Comparison of ENCODE assay signal across 1 cellular context in genomic region chr11:46363455-46363920, GRCh38.
A peak's percentile ranks its signal among the peaks of the same experiment; 100 is the strongest.
TF ChIP-seq lines count a peak whose summit lies in the region.

No MANE protein-coding gene starts in this region.

TF ChIP-seq in HEK293, 187 proteins besides CTCF, POLR2A, EP300 and RAD21 (continued from another document):
- no peak for TF ChIP-seq PRDM10 (tag by site-specific recombination; IDR thresholded peaks at IDR 0.05)
- no peak for TF ChIP-seq ZFP41 (tag by site-specific recombination; IDR thresholded peaks at IDR 0.05; ENCODE audit: borderline replicate concordance)
- no peak for TF ChIP-seq TRIM28 (IDR thresholded peaks at IDR 0.05; ENCODE audit: borderline replicate concordance, low read length)
- TF ChIP-seq ZFHX2 (tag by site-specific recombination; conservative IDR thresholded peaks at IDR 0.05), result 0 out of 2 replicates have a peak, but pooled peaks have one; percentile 9
- no peak for TF ChIP-seq ZBTB6 (tag by site-specific recombination; IDR thresholded peaks at IDR 0.05)
- no peak for TF ChIP-seq ZNF37A (tag by site-specific recombination; IDR thresholded peaks at IDR 0.05)
- TF ChIP-seq ZNF596 (tag by site-specific recombination; IDR thresholded peaks at IDR 0.05), result no peak
- TF ChIP-seq EGR2 (tag by site-specific recombination; IDR thresholded peaks at IDR 0.05; ENCODE audit: low read depth), result 0 out of 2 replicates have a peak, but pooled peaks have one; percentile 5
- TF ChIP-seq ZNF639 (tag by site-specific recombination; IDR thresholded peaks at IDR 0.05), result no peak
